ENCODE assay signal across 16 cellular contexts in genomic region chr12:53627919-53628318, GRCh38. TPM values are rescaled to one million over a fixed set of nuclear protein-coding genes. Genes with fewer than 3 reads are reported as not detected.
DNase-seq lines count a peak whose midpoint lies in the region; ATAC-seq and TF ChIP-seq lines count a peak whose summit lies in the region.
"Had no signal": no experiment of that assay in that cellular context is flagged by ENCODE, and none has a peak within 500 bp of the region (broad histone marks: within the 10 kb centered on the region; RNA-seq: fewer than 3 reads in every experiment).

No MANE protein-coding gene starts in this region.

- H3K36me3 Mint-ChIP-seq in GM23338 (ENCODE audit: low read depth) = no peaks in the 10 kb centered on the region

- 85 to 87% methylated on average over 11 of the region's 11 CpGs for WGBS in body of pancreas, 2 donors

- H3K27me3 ChIP-seq in GM23338 (ENCODE audit: insufficient read depth) (no peaks in the 10 kb centered on the region), OCI-LY3 (ENCODE audit: low read depth, low read length) (no peaks in the 10 kb centered on the region), body of pancreas (no peaks in the 10 kb centered on the region)

- H3K79me2 ChIP-seq in GM23338 (replicated peaks; ENCODE audit: insufficient read depth) (peaks cover 27% of the 10 kb centered on the region), OCI-LY3 (ENCODE audit: low read length) (peaks cover 27% of the 10 kb centered on the region)

- H4K20me1 ChIP-seq in GM23338 (replicated peaks; ENCODE audit: insufficient read depth) (no peaks in the 10 kb centered on the region), OCI-LY3 (ENCODE audit: insufficient read depth, low read length) (no peaks in the 10 kb centered on the region)

- H3K27ac ChIP-seq in GM23338 (ENCODE audit: low read depth) (no peak overlapping the region), OCI-LY3 (ENCODE audit: low read length) (no peak overlapping the region), VCaP (peak overlapping the region; percentile 93; the same call in 1 of the 2 replicates), body of pancreas (no peak overlapping the region)
- H3K27ac ChIP-seq: C4-2B had no signal

- no peak for TF ChIP-seq POLR2A in body of pancreas (IDR thresholded peaks at IDR 0.05)

- H3K4me3 ChIP-seq in GM23338 (no peak overlapping the region), OCI-LY3 (ENCODE audit: low read length) (no peak overlapping the region), body of pancreas (no peak overlapping the region)

- TF ChIP-seq CTCF in GM23338 (conservative IDR thresholded peaks at IDR 0.05; ENCODE audit: low read depth in 2 of 2) = no peak
- no peak for TF ChIP-seq CTCF in OCI-LY3 (IDR thresholded peaks at IDR 0.05; ENCODE audit: low read depth, low read length)
- TF ChIP-seq CTCF in VCaP (conservative IDR thresholded peaks at IDR 0.05) = no peak
- TF ChIP-seq CTCF in body of pancreas (IDR thresholded peaks at IDR 0.05) = no peak

- H3K9ac ChIP-seq in OCI-LY3 (ENCODE audit: low read length) = no peak overlapping the region

- H3K4me2 ChIP-seq in GM23338 (no peak overlapping the region), OCI-LY3 (ENCODE audit: low read length) (0 out of 2 replicates have a peak overlapping the region, but pooled peaks have one; percentile 98)

- intact Hi-C loops in body of pancreas (cut with DNase I) = loop anchor here (10.0 kb wide), 1 partner anchor 47 kb away; the partner anchor contains the start of gene ATP5MC2

- no peaks in the 10 kb centered on the region for H3K9me2 ChIP-seq in GM23338 (ENCODE audit: insufficient read depth)

- H3F3A ChIP-seq in GM23338 (replicated peaks; ENCODE audit: low read depth) = no peaks in the 10 kb centered on the region

- peaks cover 22% of the 10 kb centered on the region for H3K4me1 ChIP-seq in GM23338 (ENCODE audit: insufficient read depth)
- H3K4me1 ChIP-seq in OCI-LY3 (ENCODE audit: low read length) = peaks cover 29% of the 10 kb centered on the region
- H3K4me1 ChIP-seq in body of pancreas = peaks cover 29% of the 10 kb centered on the region

- no peak overlapping the region for H3K27ac Mint-ChIP-seq in GM23338

- H3K9me3 Mint-ChIP-seq in GM23338 = no peaks in the 10 kb centered on the region; the same call in 2 of the 3 replicates

- peaks cover 26% of the 10 kb centered on the region for H3K4me1 Mint-ChIP-seq in GM23338

- DNase-seq in GM23338 (ENCODE audit: low spot score) (no peak), NCI-H526 treated with DMSO at 0.1 percent for 48 hours (lab: John Stamatoyannopoulos, UW) (no peak), body of pancreas (no peak), AML-193 (lab: John Stamatoyannopoulos, UW) (no peak)
- DNase-seq: ACHN; CD4-positive, alpha-beta memory T cell; DMS153; DMS79; GDM1; GOT3; H7; IMR-90 had no signal

- no peak overlapping the region for H3K4me3 Mint-ChIP-seq in GM23338

- ATAC-seq in GM23338 = no peak
- no peak for ATAC-seq in body of pancreas
- ATAC-seq: HCT116 had no signal

- H2AFZ ChIP-seq in GM23338 (0 out of 2 replicates have a peak overlapping the region, but pooled peaks have one; percentile 28), OCI-LY3 (ENCODE audit: low read depth, low read length) (0 out of 2 replicates have a peak overlapping the region, but pooled peaks have one; percentile 29)

- H3K36me3 ChIP-seq in GM23338 (ENCODE audit: insufficient read depth) = no peaks in the 10 kb centered on the region
- H3K36me3 ChIP-seq in OCI-LY3 (replicated peaks; ENCODE audit: low read depth, low read length) = no peaks in the 10 kb centered on the region
- no peaks in the 10 kb centered on the region for H3K36me3 ChIP-seq in body of pancreas (replicated peaks in 1 of 2; ENCODE audit: insufficient read depth in 1 of 2, low read depth in 2 of 2)

- peaks cover 9% of the 10 kb centered on the region for H3K27me3 Mint-ChIP-seq in GM23338 (ENCODE audit: insufficient read depth, low read depth, poor library complexity)
- H3K27me3 Mint-ChIP-seq: CD4-positive, alpha-beta memory T cell had no signal

- H3K9me3 ChIP-seq in OCI-LY3 (ENCODE audit: insufficient read depth, low read length) = no peaks in the 10 kb centered on the region
- no peaks in the 10 kb centered on the region for H3K9me3 ChIP-seq in body of pancreas

TF ChIP-seq in GM23338, 12 proteins besides CTCF, POLR2A, EP300 and RAD21 (continues in another document):
- TF ChIP-seq STAT1 (IDR thresholded peaks at IDR 0.05; ENCODE audit: unreplicated experiment) (no peak), EZH2 (IDR thresholded peaks at IDR 0.05; ENCODE audit: low read depth, unreplicated experiment) (no peak), EZH2phosphoT487 (IDR thresholded peaks at IDR 0.05; ENCODE audit: unreplicated experiment) (no peak), JUNB (IDR thresholded peaks at IDR 0.05; ENCODE audit: unreplicated experiment) (no peak), POLR2AphosphoS5 (IDR thresholded peaks at IDR 0.05; ENCODE audit: low read depth) (no peak), CREB1 (CRISPR knock-in tag; IDR thresholded peaks at IDR 0.05; ENCODE audit: low read depth) (no peak), ETS1 (IDR thresholded peaks at IDR 0.05) (no peak)
- TF ChIP-seq, protein P1, sequence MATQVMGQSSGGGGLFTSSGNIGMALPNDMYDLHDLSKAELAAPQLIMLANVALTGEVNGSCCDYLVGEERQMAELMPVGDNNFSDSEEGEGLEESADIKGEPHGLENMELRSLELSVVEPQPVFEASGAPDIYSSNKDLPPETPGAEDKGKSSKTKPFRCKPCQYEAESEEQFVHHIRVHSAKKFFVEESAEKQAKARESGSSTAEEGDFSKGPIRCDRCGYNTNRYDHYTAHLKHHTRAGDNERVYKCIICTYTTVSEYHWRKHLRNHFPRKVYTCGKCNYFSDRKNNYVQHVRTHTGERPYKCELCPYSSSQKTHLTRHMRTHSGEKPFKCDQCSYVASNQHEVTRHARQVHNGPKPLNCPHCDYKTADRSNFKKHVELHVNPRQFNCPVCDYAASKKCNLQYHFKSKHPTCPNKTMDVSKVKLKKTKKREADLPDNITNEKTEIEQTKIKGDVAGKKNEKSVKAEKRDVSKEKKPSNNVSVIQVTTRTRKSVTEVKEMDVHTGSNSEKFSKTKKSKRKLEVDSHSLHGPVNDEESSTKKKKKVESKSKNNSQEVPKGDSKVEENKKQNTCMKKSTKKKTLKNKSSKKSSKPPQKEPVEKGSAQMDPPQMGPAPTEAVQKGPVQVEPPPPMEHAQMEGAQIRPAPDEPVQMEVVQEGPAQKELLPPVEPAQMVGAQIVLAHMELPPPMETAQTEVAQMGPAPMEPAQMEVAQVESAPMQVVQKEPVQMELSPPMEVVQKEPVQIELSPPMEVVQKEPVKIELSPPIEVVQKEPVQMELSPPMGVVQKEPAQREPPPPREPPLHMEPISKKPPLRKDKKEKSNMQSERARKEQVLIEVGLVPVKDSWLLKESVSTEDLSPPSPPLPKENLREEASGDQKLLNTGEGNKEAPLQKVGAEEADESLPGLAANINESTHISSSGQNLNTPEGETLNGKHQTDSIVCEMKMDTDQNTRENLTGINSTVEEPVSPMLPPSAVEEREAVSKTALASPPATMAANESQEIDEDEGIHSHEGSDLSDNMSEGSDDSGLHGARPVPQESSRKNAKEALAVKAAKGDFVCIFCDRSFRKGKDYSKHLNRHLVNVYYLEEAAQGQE (IDR thresholded peaks at IDR 0.05; ENCODE audit: unreplicated experiment) = no peak

RNA-seq across cellular contexts. Expression of gene ATF7, which starts 1.7 kb away (rescaled TPM):
- total RNA-seq in GM23338 (2014; rRNA removed; shearing (Covaris generic)) = 13.2 and 13.9 TPM in 2 replicates
- polyA plus RNA-seq in GM23338 (2016; fragmentation: Nextera tagmentation; extraction: Ambion mirVana) = 16.3 and 16.6 TPM in 2 replicates
- total RNA-seq in body of pancreas = 10 to 100 TPM; 12.9 to 21.3 TPM

RNA-seq across cellular contexts. Expression of gene ATP5MC2, which starts 48.0 kb away (rescaled TPM):
- total RNA-seq in GM23338 (2014; rRNA removed; shearing (Covaris generic)) = 362 and 393 TPM in 2 replicates
- 815 and 821 TPM in 2 replicates for polyA plus RNA-seq in GM23338 (2016; fragmentation: Nextera tagmentation; extraction: Ambion mirVana)
- total RNA-seq in body of pancreas = 100 to 1,000 TPM in 1 of 2 donors, 10 to 100 TPM in 1; 94.3 to 143 TPM
